25 cellular contexts compared by ENCODE assay signal in genomic region chr17:76948301-76948700, GRCh38.
"Had no signal": no experiment of that assay in that cellular context is flagged by ENCODE, and none has a peak within 500 bp of the region (broad histone marks: within the 10 kb centered on the region; RNA-seq: fewer than 3 reads in every experiment).

No MANE protein-coding gene starts in this region.

- H2AFZ ChIP-seq: hepatocyte had no signal

- H3K9me3 ChIP-seq: left ventricle myocardium inferior, suprapubic skin, thoracic aorta, tibial artery, uterus had no signal

- H3K4me3 ChIP-seq: hepatocyte, left ventricle myocardium inferior, lung, skin epidermis, suprapubic skin, thoracic aorta, tibial artery, uterus had no signal

- H3K4me1 Mint-ChIP-seq: mesothelial cell of epicardium, natural killer cell had no signal

- H3K27me3 ChIP-seq: hepatocyte, uterus had no signal

- H3K9me3 Mint-ChIP-seq: mesothelial cell of epicardium; naive B cell; natural killer cell; nephron progenitor cell; stimulated activated naive CD8-positive, alpha-beta T cell treated with anti-CD3 and anti-CD28 coated beads, Interleukin-15, Interleukin-2, amounts not matched to agents 100 ng/mL and 50 ng/mL, for 24 hours had no signal

- H3K36me3 ChIP-seq: left ventricle myocardium inferior, suprapubic skin, thoracic aorta, tibial artery, uterus had no signal

- DNase-seq: islet precursor cell; left ventricle myocardium inferior; mesendoderm; naive B cell; natural killer cell; nephron progenitor cell; nucleus accumbens; right cardiac atrium; stimulated activated CD4-positive, alpha-beta T cell treated with anti-CD3 and anti-CD28 coated beads, Interleukin-12 subunit alpha, Interleukin-12 subunit beta, amount 100 ng/mL, for 4 hours; stimulated activated CD4-positive, alpha-beta T cell treated with anti-CD3 and anti-CD28 coated beads, Interleukin-15, amount 100 ng/mL, for 24 hours; stimulated activated CD4-positive, alpha-beta T cell treated with anti-CD3 and anti-CD28 coated beads, Interleukin-2, amount 100 ng/mL, for 24 hours; stimulated activated CD4-positive, alpha-beta T cell treated with anti-CD3 and anti-CD28 coated beads, Interleukin-4, amount 100 ng/mL, for 1 hour; stimulated activated naive CD4-positive, alpha-beta T cell; tibial artery; trophoblast cell; uterus had no signal

- H3K4me1 ChIP-seq: left ventricle myocardium inferior, suprapubic skin, tibial artery, uterus had no signal

- H3K27ac ChIP-seq: hepatocyte, left ventricle myocardium inferior, skin epidermis, suprapubic skin, thoracic aorta, tibial artery, uterus had no signal

- H3K4me3 Mint-ChIP-seq: mesothelial cell of epicardium; natural killer cell; nephron progenitor cell; stimulated activated naive CD8-positive, alpha-beta T cell treated with anti-CD3 and anti-CD28 coated beads, Interleukin-15, Interleukin-2, amounts not matched to agents 100 ng/mL and 50 ng/mL, for 24 hours had no signal

- H3K4me2 ChIP-seq: hepatocyte had no signal

- H3K79me2 ChIP-seq: hepatocyte had no signal

- H3K27ac Mint-ChIP-seq: mesothelial cell of epicardium; naive B cell; natural killer cell; nephron progenitor cell; progenitor cell of endocrine pancreas; stimulated activated naive CD8-positive, alpha-beta T cell treated with anti-CD3 and anti-CD28 coated beads, Interleukin-15, Interleukin-2, amounts not matched to agents 100 ng/mL and 50 ng/mL, for 24 hours had no signal

- H3K36me3 Mint-ChIP-seq: mesothelial cell of epicardium, naive B cell, natural killer cell had no signal

- ATAC-seq: natural killer cell, right cardiac atrium, sciatic nerve had no signal

- H3K27me3 Mint-ChIP-seq: stimulated activated naive CD8-positive, alpha-beta T cell treated with anti-CD3 and anti-CD28 coated beads, Interleukin-15, Interleukin-2, amounts not matched to agents 100 ng/mL and 50 ng/mL, for 24 hours had no signal
